Comparison of ENCODE assay signal across 1 cellular context in genomic region chr1:23867953-23868847, GRCh38.
TF ChIP-seq lines count a peak whose summit lies in the region.

Gene FUCA1, minus strand, starts transcription at chr1:23868290. Its CDS starts 4 bp downstream, at chr1:23868286.

TF ChIP-seq in K562, 482 proteins besides CTCF, POLR2A, EP300 and RAD21 (continued from another document and continues in another):
- TF ChIP-seq MYC (IDR thresholded peaks at IDR 0.05; ENCODE audit: low read depth, low read length) (peak; percentile 56), MYC (CRISPR knock-in tag; IDR thresholded peaks at IDR 0.05; ENCODE audit: borderline replicate concordance, low read depth) (no peak; the same call in 1 of the 2 replicates), STAT5A (IDR thresholded peaks at IDR 0.05; ENCODE audit: borderline replicate concordance, low read length) (no peak), GABPB2 (CRISPR knock-in tag; conservative IDR thresholded peaks at IDR 0.05) (no peak), EP400 (IDR thresholded peaks at IDR 0.05) (peak; percentile 44; the same call in 1 of the 2 replicates), HDAC2 (IDR thresholded peaks at IDR 0.05) (no peak), HOXB6 (CRISPR knock-in tag; IDR thresholded peaks at IDR 0.05; ENCODE audit: borderline replicate concordance) (no peak), CBFA2T2 (conservative IDR thresholded peaks at IDR 0.05) (no peak), NUFIP1 (IDR thresholded peaks at IDR 0.05; ENCODE audit: partially characterized antibody) (no peak), ATF7 (IDR thresholded peaks at IDR 0.05) (peak; percentile 60), HIVEP1 (CRISPR knock-in tag; IDR thresholded peaks at IDR 0.05) (0 out of 2 replicates have a peak, but pooled peaks have one; percentile 45), NFIX (CRISPR knock-in tag; IDR thresholded peaks at IDR 0.05; ENCODE audit: low read depth) (no peak), SIN3B (IDR thresholded peaks at IDR 0.05; ENCODE audit: low read depth) (0 out of 2 replicates have a peak, but pooled peaks have one; percentile 19), MAZ (CRISPR knock-in tag; conservative IDR thresholded peaks at IDR 0.05 in 1 of 2, IDR thresholded peaks at IDR 0.05 in 1 of 2) (peak; percentile 64 to 85; a peak in 3 of 4 replicates), STAT6 (CRISPR knock-in tag; IDR thresholded peaks at IDR 0.05) (peak; percentile 74; the same call in 1 of the 2 replicates), ZNF589 (CRISPR knock-in tag; IDR thresholded peaks at IDR 0.05; ENCODE audit: low read depth) (no peak), E4F1 (CRISPR knock-in tag; IDR thresholded peaks at IDR 0.05; ENCODE audit: borderline replicate concordance) (no peak), ERF (CRISPR knock-in tag; IDR thresholded peaks at IDR 0.05) (peak; percentile 63; the same call in 1 of the 2 replicates), TAF15 (IDR thresholded peaks at IDR 0.05; ENCODE audit: low read depth, low read length) (no peak), BRF1 (IDR thresholded peaks at IDR 0.05; ENCODE audit: borderline replicate concordance, extremely low read depth, insufficient read length) (no peak), IRF1 (CRISPR knock-in tag; IDR thresholded peaks at IDR 0.05; ENCODE audit: borderline replicate concordance) (no peak), RBBP5 (IDR thresholded peaks at IDR 0.05; ENCODE audit: borderline replicate concordance, insufficient read depth, low read length, poor library complexity, severe bottlenecking) (peak; percentile 67), CBFA2T3 (IDR thresholded peaks at IDR 0.05) (no peak), CBX5 (IDR thresholded peaks at IDR 0.05; ENCODE audit: borderline replicate concordance, low read depth) (no peak), PHF8 (IDR thresholded peaks at IDR 0.05; ENCODE audit: borderline replicate concordance, low read length) (peak; percentile 86; the same call in 1 of the 2 replicates), HMBOX1 (IDR thresholded peaks at IDR 0.05) (no peak), HMGN3 (IDR thresholded peaks at IDR 0.05; ENCODE audit: borderline replicate concordance, extremely low read depth, insufficient read length, low read depth, low read length) (peak; percentile 69), HCFC1 (IDR thresholded peaks at IDR 0.05; ENCODE audit: low read depth, low read length) (0 out of 2 replicates have a peak, but pooled peaks have one; percentile 46), HNRNPL (IDR thresholded peaks at IDR 0.05; ENCODE audit: low read depth, low read length) (peak; percentile 79; the same call in 1 of the 2 replicates), CREB1 (IDR thresholded peaks at IDR 0.05) (peak; percentile 22; the same call in 1 of the 2 replicates), CREB1 (CRISPR knock-in tag; IDR thresholded peaks at IDR 0.05) (peak; percentile 49; the same call in 1 of the 2 replicates), EWSR1 (IDR thresholded peaks at IDR 0.05; ENCODE audit: borderline replicate concordance, low read depth, partially characterized antibody) (no peak), TEAD2 (tag; IDR thresholded peaks at IDR 0.05) (no peak), ZNF511 (CRISPR knock-in tag; IDR thresholded peaks at IDR 0.05) (peak; percentile 75; the same call in 1 of the 2 replicates)
- TF ChIP-seq, protein P1, sequence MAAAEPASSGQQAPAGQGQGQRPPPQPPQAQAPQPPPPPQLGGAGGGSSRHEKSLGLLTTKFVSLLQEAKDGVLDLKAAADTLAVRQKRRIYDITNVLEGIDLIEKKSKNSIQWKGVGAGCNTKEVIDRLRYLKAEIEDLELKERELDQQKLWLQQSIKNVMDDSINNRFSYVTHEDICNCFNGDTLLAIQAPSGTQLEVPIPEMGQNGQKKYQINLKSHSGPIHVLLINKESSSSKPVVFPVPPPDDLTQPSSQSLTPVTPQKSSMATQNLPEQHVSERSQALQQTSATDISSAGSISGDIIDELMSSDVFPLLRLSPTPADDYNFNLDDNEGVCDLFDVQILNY (CRISPR knock-in tag; IDR thresholded peaks at IDR 0.05): peak; percentile 60
- TF ChIP-seq, protein P2, sequence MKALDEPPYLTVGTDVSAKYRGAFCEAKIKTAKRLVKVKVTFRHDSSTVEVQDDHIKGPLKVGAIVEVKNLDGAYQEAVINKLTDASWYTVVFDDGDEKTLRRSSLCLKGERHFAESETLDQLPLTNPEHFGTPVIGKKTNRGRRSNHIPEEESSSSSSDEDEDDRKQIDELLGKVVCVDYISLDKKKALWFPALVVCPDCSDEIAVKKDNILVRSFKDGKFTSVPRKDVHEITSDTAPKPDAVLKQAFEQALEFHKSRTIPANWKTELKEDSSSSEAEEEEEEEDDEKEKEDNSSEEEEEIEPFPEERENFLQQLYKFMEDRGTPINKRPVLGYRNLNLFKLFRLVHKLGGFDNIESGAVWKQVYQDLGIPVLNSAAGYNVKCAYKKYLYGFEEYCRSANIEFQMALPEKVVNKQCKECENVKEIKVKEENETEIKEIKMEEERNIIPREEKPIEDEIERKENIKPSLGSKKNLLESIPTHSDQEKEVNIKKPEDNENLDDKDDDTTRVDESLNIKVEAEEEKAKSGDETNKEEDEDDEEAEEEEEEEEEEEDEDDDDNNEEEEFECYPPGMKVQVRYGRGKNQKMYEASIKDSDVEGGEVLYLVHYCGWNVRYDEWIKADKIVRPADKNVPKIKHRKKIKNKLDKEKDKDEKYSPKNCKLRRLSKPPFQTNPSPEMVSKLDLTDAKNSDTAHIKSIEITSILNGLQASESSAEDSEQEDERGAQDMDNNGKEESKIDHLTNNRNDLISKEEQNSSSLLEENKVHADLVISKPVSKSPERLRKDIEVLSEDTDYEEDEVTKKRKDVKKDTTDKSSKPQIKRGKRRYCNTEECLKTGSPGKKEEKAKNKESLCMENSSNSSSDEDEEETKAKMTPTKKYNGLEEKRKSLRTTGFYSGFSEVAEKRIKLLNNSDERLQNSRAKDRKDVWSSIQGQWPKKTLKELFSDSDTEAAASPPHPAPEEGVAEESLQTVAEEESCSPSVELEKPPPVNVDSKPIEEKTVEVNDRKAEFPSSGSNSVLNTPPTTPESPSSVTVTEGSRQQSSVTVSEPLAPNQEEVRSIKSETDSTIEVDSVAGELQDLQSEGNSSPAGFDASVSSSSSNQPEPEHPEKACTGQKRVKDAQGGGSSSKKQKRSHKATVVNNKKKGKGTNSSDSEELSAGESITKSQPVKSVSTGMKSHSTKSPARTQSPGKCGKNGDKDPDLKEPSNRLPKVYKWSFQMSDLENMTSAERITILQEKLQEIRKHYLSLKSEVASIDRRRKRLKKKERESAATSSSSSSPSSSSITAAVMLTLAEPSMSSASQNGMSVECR (CRISPR knock-in tag; IDR thresholded peaks at IDR 0.05): no peak; the same call in 1 of the 2 replicates
- TF ChIP-seq, protein P3, sequence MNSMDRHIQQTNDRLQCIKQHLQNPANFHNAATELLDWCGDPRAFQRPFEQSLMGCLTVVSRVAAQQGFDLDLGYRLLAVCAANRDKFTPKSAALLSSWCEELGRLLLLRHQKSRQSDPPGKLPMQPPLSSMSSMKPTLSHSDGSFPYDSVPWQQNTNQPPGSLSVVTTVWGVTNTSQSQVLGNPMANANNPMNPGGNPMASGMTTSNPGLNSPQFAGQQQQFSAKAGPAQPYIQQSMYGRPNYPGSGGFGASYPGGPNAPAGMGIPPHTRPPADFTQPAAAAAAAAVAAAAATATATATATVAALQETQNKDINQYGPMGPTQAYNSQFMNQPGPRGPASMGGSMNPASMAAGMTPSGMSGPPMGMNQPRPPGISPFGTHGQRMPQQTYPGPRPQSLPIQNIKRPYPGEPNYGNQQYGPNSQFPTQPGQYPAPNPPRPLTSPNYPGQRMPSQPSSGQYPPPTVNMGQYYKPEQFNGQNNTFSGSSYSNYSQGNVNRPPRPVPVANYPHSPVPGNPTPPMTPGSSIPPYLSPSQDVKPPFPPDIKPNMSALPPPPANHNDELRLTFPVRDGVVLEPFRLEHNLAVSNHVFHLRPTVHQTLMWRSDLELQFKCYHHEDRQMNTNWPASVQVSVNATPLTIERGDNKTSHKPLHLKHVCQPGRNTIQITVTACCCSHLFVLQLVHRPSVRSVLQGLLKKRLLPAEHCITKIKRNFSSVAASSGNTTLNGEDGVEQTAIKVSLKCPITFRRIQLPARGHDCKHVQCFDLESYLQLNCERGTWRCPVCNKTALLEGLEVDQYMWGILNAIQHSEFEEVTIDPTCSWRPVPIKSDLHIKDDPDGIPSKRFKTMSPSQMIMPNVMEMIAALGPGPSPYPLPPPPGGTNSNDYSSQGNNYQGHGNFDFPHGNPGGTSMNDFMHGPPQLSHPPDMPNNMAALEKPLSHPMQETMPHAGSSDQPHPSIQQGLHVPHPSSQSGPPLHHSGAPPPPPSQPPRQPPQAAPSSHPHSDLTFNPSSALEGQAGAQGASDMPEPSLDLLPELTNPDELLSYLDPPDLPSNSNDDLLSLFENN (IDR thresholded peaks at IDR 0.05; ENCODE audit: low read depth in 2 of 2, low read length in 2 of 2): peak; percentile 18 to 20; a peak in 1 of 4 replicates
- TF ChIP-seq, protein P4, sequence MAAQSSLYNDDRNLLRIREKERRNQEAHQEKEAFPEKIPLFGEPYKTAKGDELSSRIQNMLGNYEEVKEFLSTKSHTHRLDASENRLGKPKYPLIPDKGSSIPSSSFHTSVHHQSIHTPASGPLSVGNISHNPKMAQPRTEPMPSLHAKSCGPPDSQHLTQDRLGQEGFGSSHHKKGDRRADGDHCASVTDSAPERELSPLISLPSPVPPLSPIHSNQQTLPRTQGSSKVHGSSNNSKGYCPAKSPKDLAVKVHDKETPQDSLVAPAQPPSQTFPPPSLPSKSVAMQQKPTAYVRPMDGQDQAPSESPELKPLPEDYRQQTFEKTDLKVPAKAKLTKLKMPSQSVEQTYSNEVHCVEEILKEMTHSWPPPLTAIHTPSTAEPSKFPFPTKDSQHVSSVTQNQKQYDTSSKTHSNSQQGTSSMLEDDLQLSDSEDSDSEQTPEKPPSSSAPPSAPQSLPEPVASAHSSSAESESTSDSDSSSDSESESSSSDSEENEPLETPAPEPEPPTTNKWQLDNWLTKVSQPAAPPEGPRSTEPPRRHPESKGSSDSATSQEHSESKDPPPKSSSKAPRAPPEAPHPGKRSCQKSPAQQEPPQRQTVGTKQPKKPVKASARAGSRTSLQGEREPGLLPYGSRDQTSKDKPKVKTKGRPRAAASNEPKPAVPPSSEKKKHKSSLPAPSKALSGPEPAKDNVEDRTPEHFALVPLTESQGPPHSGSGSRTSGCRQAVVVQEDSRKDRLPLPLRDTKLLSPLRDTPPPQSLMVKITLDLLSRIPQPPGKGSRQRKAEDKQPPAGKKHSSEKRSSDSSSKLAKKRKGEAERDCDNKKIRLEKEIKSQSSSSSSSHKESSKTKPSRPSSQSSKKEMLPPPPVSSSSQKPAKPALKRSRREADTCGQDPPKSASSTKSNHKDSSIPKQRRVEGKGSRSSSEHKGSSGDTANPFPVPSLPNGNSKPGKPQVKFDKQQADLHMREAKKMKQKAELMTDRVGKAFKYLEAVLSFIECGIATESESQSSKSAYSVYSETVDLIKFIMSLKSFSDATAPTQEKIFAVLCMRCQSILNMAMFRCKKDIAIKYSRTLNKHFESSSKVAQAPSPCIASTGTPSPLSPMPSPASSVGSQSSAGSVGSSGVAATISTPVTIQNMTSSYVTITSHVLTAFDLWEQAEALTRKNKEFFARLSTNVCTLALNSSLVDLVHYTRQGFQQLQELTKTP (IDR thresholded peaks at IDR 0.05; ENCODE audit: low read depth in 1 of 2, partially characterized antibody in 2 of 2): no peak
